In the genomic region with DNA sequence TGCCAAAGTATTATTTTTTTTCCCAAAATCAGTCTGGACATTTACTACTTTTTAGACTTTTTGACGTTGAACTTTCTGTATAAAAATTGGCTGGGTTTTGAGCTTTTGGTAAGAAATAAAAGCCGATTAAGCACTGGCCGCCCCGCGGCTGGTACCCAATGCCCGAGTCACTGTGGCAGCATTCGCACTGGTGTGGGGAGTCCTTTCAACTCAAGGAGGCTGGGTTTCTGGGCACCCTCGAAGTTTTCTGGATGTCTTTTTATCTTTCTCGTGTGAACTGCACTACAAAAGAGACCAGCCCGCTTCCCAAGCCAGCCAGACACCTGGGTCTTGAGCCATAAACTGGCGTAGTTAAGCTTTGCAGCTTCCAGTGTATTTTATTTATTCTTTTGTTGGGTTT, we compare ENCODE assay signal across 21 cellular contexts.
"Had no signal": no experiment of that assay in that cellular context is flagged by ENCODE, and none has a peak within 500 bp of the region (broad histone marks: within the 10 kb centered on the region; RNA-seq: fewer than 3 reads in every experiment).

No MANE protein-coding gene starts in this region.

- H3K27me3 ChIP-seq: brain microvascular endothelial cell, colonic mucosa, esophagus squamous epithelium had no signal

- DNase-seq: activated B cell treated with CpG ODN at 0.5 μM for 24 hours; activated CD4-positive, alpha-beta T cell treated with anti-CD3 and anti-CD28 coated beads for 48 hours; activated CD4-positive, alpha-beta T cell treated with anti-CD3 and anti-CD28 coated beads, Interleukin-2, amount 50 U/mL, for 1 hour; activated CD4-positive, alpha-beta T cell treated with anti-CD3 and anti-CD28 coated beads, Interleukin-2, amount 50 U/mL, for 48 hours; activated CD8-positive, alpha-beta memory T cell treated with anti-CD3 and anti-CD28 coated beads for 24 hours; activated CD8-positive, alpha-beta T cell treated with anti-CD3 and anti-CD28 coated beads for 36 hours; activated effector memory CD4-positive, alpha-beta T cell treated with Interleukin-2 at 50 U/mL for 16 hours; activated gamma-delta T cell treated with Interleukin-2 at 50 U/mL for 16 hours; activated naive CD4-positive, alpha-beta T cell treated with anti-CD3 and anti-CD28 coated beads, Interleukin-2, amount 50 U/mL, for 16 hours; activated naive CD4-positive, alpha-beta T cell treated with Interleukin-2 at 50 U/mL for 16 hours; activated T-cell treated with anti-CD3 and anti-CD28 coated beads, Interleukin-2, amount 50 U/mL, for 4 hours; amniotic stem cell; brain microvascular endothelial cell; colonic mucosa; effector CD8-positive, alpha-beta T cell; esophagus squamous epithelium; T-helper 2 cell; WERI-Rb-1 had no signal

- H3K9me3 ChIP-seq: colonic mucosa, esophagus squamous epithelium had no signal

- H3K36me3 ChIP-seq: colonic mucosa, WERI-Rb-1 had no signal

- H3K4me1 ChIP-seq: colonic mucosa, esophagus squamous epithelium had no signal

- H3K27ac ChIP-seq: brain microvascular endothelial cell, colonic mucosa, epithelial cell of prostate, esophagus squamous epithelium, WERI-Rb-1 had no signal

- H3K4me3 ChIP-seq: colonic mucosa, esophagus squamous epithelium had no signal

- ATAC-seq: activated CD4-positive, CD25-positive, alpha-beta regulatory T cell treated with anti-CD3 and anti-CD28 coated beads, Interleukin-2, amount 50 U/mL, for 24 hours; activated CD8-positive, alpha-beta T cell treated with anti-CD3 and anti-CD28 coated beads for 36 hours; activated T-cell treated with anti-CD3 and anti-CD28 coated beads, Interleukin-2, amount 50 U/mL, for 4 hours; activated T-helper 17 cell treated with anti-CD3 and anti-CD28 coated beads, Interleukin-2, amount 50 U/mL, for 72 hours had no signal
